ENCODE assay signal across 14 cellular contexts in the genomic region with DNA sequence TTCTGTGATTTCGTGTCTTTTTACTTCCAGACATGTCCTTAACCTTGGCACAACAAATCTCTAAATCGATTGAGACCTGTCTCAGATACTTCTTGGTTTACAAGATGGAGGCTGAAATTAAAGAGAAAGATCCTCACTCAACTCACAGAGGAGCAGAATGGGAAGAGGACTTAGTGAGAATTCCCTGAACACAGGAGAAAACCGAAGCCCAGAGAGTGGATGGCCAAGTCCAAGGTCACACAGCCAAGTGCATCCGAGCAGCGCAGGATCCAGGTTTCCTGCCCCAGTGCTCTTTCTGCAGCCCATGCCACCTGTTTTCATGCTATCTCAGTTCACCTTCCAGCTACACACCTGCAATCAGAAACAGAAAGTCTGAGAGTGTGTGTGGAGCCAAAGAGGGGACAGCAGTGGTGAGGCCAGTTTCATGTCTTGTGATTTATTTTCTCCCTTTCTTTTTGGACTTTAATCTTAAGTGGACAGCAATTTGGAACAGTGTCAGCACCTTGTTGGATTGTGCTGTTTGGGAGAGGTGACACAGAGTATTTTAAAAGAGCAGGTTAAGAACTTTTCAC. TPM values are rescaled to one million over a fixed set of nuclear protein-coding genes. Genes with fewer than 3 reads are reported as not detected.
DNase-seq lines count a peak whose midpoint lies in the region; ATAC-seq and TF ChIP-seq lines count a peak whose summit lies in the region.
"Had no signal": no experiment of that assay in that cellular context is flagged by ENCODE, and none has a peak within 500 bp of the region (broad histone marks: within the 10 kb centered on the region; RNA-seq: fewer than 3 reads in every experiment).

No MANE protein-coding gene starts in this region.

- H3K27ac ChIP-seq in endodermal cell (ENCODE audit: low read depth, low read length) = no peak overlapping the region
- H3K27ac ChIP-seq: esophagus squamous epithelium, lower lobe of right lung had no signal

- H3K4me1 ChIP-seq in endodermal cell (ENCODE audit: control insufficient read depth, insufficient read depth, low read length) = peaks cover 5% of the 10 kb centered on the region
- H3K4me1 ChIP-seq: lower lobe of right lung had no signal

- H3K27me3 Mint-ChIP-seq in endodermal cell (ENCODE audit: insufficient read depth) (peaks cover 65% of the 10 kb centered on the region), chondrocyte (ENCODE audit: low read depth) (peaks cover 19% of the 10 kb centered on the region), CD14-positive monocyte (ENCODE audit: low read depth in 3 of 3) (peaks cover 0 to 9% (median 4%) of the 10 kb centered on the region in 3 donors)
- peaks cover 23% of the 10 kb centered on the region for H3K27me3 Mint-ChIP-seq in activated T-cell treated with anti-CD3 and anti-CD28 coated beads, Interleukin-2, amount 50 U/mL, for 4 hours (ENCODE audit: low read depth)

- H3K36me3 ChIP-seq in endodermal cell (ENCODE audit: control insufficient read depth, insufficient read depth, low read length) = no peaks in the 10 kb centered on the region
- H3K36me3 ChIP-seq: esophagus squamous epithelium, lower lobe of right lung had no signal

- 75 to 90% methylated on average over 2 to 5 of the region's 5 CpGs for WGBS in endodermal cell (ENCODE audit: insufficient coverage in 1 of 2, insufficient read length in 1 of 2), 2 experiments

- TF ChIP-seq CTCF in endodermal cell (conservative IDR thresholded peaks at IDR 0.05) (no peak), chondrocyte (IDR thresholded peaks at IDR 0.05) (no peak), CD14-positive monocyte (IDR thresholded peaks at IDR 0.05) (no peak)

- no peak overlapping the region for H3K9ac ChIP-seq in endodermal cell (ENCODE audit: extremely low read depth, low read length, poor library complexity, severe bottlenecking)

- H3K27me3 ChIP-seq in endodermal cell (ENCODE audit: control insufficient read depth, insufficient read depth, low read length, poor library complexity, severe bottlenecking) = peaks cover 68% of the 10 kb centered on the region

- H3K9me3 Mint-ChIP-seq in endodermal cell (no peaks in the 10 kb centered on the region), chondrocyte (ENCODE audit: low read depth) (no peaks in the 10 kb centered on the region), CD14-positive monocyte (peaks cover 0 to 4% (median 0%) of the 10 kb centered on the region in 7 donors)
- no peaks in the 10 kb centered on the region for H3K9me3 Mint-ChIP-seq in activated T-cell treated with anti-CD3 and anti-CD28 coated beads, Interleukin-2, amount 50 U/mL, for 4 hours
- H3K9me3 Mint-ChIP-seq: activated naive CD4-positive, alpha-beta T cell treated with anti-CD3 and anti-CD28 coated beads, Interleukin-2, amount 50 U/mL, for 72 hours had no signal

- ATAC-seq in GM21390 (IDR thresholded peaks at IDR 0.05; ENCODE audit: unreplicated experiment) = peak; percentile 30
- peak; percentile 40 for ATAC-seq in HG03280 (IDR thresholded peaks at IDR 0.05; ENCODE audit: unreplicated experiment)
- ATAC-seq in activated CD4-positive, CD25-positive, alpha-beta regulatory T cell treated with anti-CD3 and anti-CD28 coated beads, Interleukin-2, amount 50 U/mL, for 24 hours = no peak
- ATAC-seq in activated T-cell treated with anti-CD3 and anti-CD28 coated beads, Interleukin-2, amount 50 U/mL, for 4 hours = no peak
- ATAC-seq: lower lobe of right lung had no signal

- peak overlapping the region; percentile 44 for H3K27ac Mint-ChIP-seq in endodermal cell
- H3K27ac Mint-ChIP-seq in chondrocyte (ENCODE audit: unreplicated experiment) = no peak overlapping the region
- no peak overlapping the region for H3K27ac Mint-ChIP-seq in CD14-positive monocyte
- H3K27ac Mint-ChIP-seq: activated naive CD4-positive, alpha-beta T cell treated with anti-CD3 and anti-CD28 coated beads, Interleukin-2, amount 50 U/mL, for 72 hours had no signal

- H3K4me3 Mint-ChIP-seq in endodermal cell (no peak overlapping the region), chondrocyte (ENCODE audit: unreplicated experiment) (no peak overlapping the region), CD14-positive monocyte (no peak overlapping the region)
- H3K4me3 Mint-ChIP-seq in activated T-cell treated with anti-CD3 and anti-CD28 coated beads, Interleukin-2, amount 50 U/mL, for 4 hours = no peak overlapping the region

- H3K9me3 ChIP-seq in endodermal cell (ENCODE audit: control insufficient read depth, low read length) = no peaks in the 10 kb centered on the region
- H3K9me3 ChIP-seq: esophagus squamous epithelium, lower lobe of right lung had no signal

- intact Hi-C loops in CD14-positive monocyte (cut with micrococcal nuclease) = no loop called here

- DNase-seq in endodermal cell (no peak), chondrocyte (ENCODE audit: low spot score) (no peak), CD14-positive monocyte (ENCODE audit: low spot score) (no peak)
- DNase-seq in activated T-cell treated with anti-CD3 and anti-CD28 coated beads, Interleukin-2, amount 50 U/mL, for 4 hours = no peak
- DNase-seq: esophagus squamous epithelium, lower lobe of right lung, NCI-H2227 treated with DMSO at 0.1 percent for 48 hours had no signal

- H3K36me3 Mint-ChIP-seq in endodermal cell (ENCODE audit: low read depth) (no peaks in the 10 kb centered on the region), chondrocyte (ENCODE audit: low read depth) (no peaks in the 10 kb centered on the region), CD14-positive monocyte (no peaks in the 10 kb centered on the region)
- peaks cover 1% of the 10 kb centered on the region for H3K36me3 Mint-ChIP-seq in activated T-cell treated with anti-CD3 and anti-CD28 coated beads, Interleukin-2, amount 50 U/mL, for 4 hours (ENCODE audit: insufficient read depth)
- H3K36me3 Mint-ChIP-seq: activated naive CD4-positive, alpha-beta T cell treated with anti-CD3 and anti-CD28 coated beads, Interleukin-2, amount 50 U/mL, for 72 hours had no signal

- H3K4me1 Mint-ChIP-seq in endodermal cell = peaks cover 43% of the 10 kb centered on the region
- no peaks in the 10 kb centered on the region for H3K4me1 Mint-ChIP-seq in chondrocyte (ENCODE audit: low read depth)
- H3K4me1 Mint-ChIP-seq in CD14-positive monocyte = no peaks in the 10 kb centered on the region
- peaks cover 9% of the 10 kb centered on the region for H3K4me1 Mint-ChIP-seq in activated T-cell treated with anti-CD3 and anti-CD28 coated beads, Interleukin-2, amount 50 U/mL, for 4 hours (ENCODE audit: low read depth)

- H3K4me3 ChIP-seq in GM08714 (ENCODE audit: low read length) = peak overlapping the region; percentile 12; the same call in 1 of the 2 replicates
- no peak overlapping the region for H3K4me3 ChIP-seq in endodermal cell (ENCODE audit: low read length)
- H3K4me3 ChIP-seq: lower lobe of right lung had no signal

RNA-seq across cellular contexts. Expression of a gene that starts 22.9 kb away (rescaled TPM):
- under 1 TPM; 0.62 to 0.95 TPM for total RNA-seq in endodermal cell
- polyA plus RNA-seq in endodermal cell (2013, experiment 1 of 2) = 0.57 TPM
- not detected for polyA plus RNA-seq in endodermal cell (2013, experiment 2 of 2)
- not detected in 3 replicates for total RNA-seq in chondrocyte
- polyA plus RNA-seq in CD14-positive monocyte = not detected
- not detected for total RNA-seq in activated T-cell treated with anti-CD3 and anti-CD28 coated beads, Interleukin-2, amount 50 U/mL, for 4 hours
- total RNA-seq: activated naive CD4-positive, alpha-beta T cell treated with anti-CD3 and anti-CD28 coated beads, Interleukin-2, amount 50 U/mL, for 72 hours; esophagus squamous epithelium; HT-29; lower lobe of right lung; osteoblast had no signal

RNA-seq across cellular contexts. Expression of a gene that starts 50.6 kb away (rescaled TPM):
- total RNA-seq in endodermal cell = 1 to 10 TPM in 1 of 2 donors, under 1 TPM in 1; 0.53 to 1.8 TPM
- not detected for polyA plus RNA-seq in endodermal cell (2013, experiment 1 of 2)
- polyA plus RNA-seq in endodermal cell (2013, experiment 2 of 2) = not detected
- not detected in 3 replicates for total RNA-seq in chondrocyte
- polyA plus RNA-seq in CD14-positive monocyte = 1 to 10 TPM; 1.1 to 1.3 TPM
- total RNA-seq in activated T-cell treated with anti-CD3 and anti-CD28 coated beads, Interleukin-2, amount 50 U/mL, for 4 hours = 1 to 10 TPM in 1 of 3 donors, under 1 TPM in 2; 0.32 to 5.4 (median 0.63) TPM
- total RNA-seq: activated naive CD4-positive, alpha-beta T cell treated with anti-CD3 and anti-CD28 coated beads, Interleukin-2, amount 50 U/mL, for 72 hours; esophagus squamous epithelium; HT-29; lower lobe of right lung; osteoblast had no signal

Comparison
In these comparisons a context has a peak if more than half of its experiments do, and no peak if none do; other contexts are left out.
1. ATAC-seq: peak in GM21390 (single experiment) and HG03280 (single experiment); none in activated CD4-positive, CD25-positive, alpha-beta regulatory T cell treated with anti-CD3 and anti-CD28 coated beads, Interleukin-2, amount 50 U/mL, for 24 hours (0 of 2) and activated T-cell treated with anti-CD3 and anti-CD28 coated beads, Interleukin-2, amount 50 U/mL, for 4 hours (0 of 2).